In genomic region chr5:30698217-30698616, GRCh38 we compare ENCODE assay signal across 5 cellular contexts.
"Had no signal": no experiment of that assay in that cellular context is flagged by ENCODE, and none has a peak within 500 bp of the region (broad histone marks: within the 10 kb centered on the region; RNA-seq: fewer than 3 reads in every experiment).

No MANE protein-coding gene starts in this region.

- H3K36me3 ChIP-seq: HAP-1 had no signal

- H3K4me2 ChIP-seq: GM23338 had no signal

- H3K4me1 ChIP-seq: HAP-1 had no signal

- H2AFZ ChIP-seq: GM23338 had no signal

- H3K4me1 Mint-ChIP-seq: IgD-negative memory B cell had no signal

- DNase-seq: HFFc6 had no signal

- H3K27me3 Mint-ChIP-seq: IgD-negative memory B cell had no signal

- H3K4me3 Mint-ChIP-seq: GM23338, HFFc6 had no signal

- H3K27ac Mint-ChIP-seq: GM23338, HFFc6, IgD-negative memory B cell had no signal

- H3K4me3 ChIP-seq: GM23338, HAP-1 had no signal

- H3K27ac ChIP-seq: HL-60 had no signal
